ENCODE assay signal across 20 cellular contexts in genomic region chr18:50090370-50091312, GRCh38.
"Had no signal": no experiment of that assay in that cellular context is flagged by ENCODE, and none has a peak within 500 bp of the region (broad histone marks: within the 10 kb centered on the region; RNA-seq: fewer than 3 reads in every experiment).

No MANE protein-coding gene starts in this region.

- H3K4me1 Mint-ChIP-seq: immature natural killer cell, naive B cell had no signal

- H3K9me3 Mint-ChIP-seq: activated naive CD4-positive, alpha-beta T cell treated with anti-CD3 and anti-CD28 coated beads, Interleukin-2, amount 50 U/mL, for 72 hours; immature natural killer cell; T-helper 2 cell treated with Interferon-gamma antibody and Interleukin-4, amounts not matched to agents 5 μg/mL and 100 μg/mL, for 36 hours had no signal

- H3K36me3 ChIP-seq: left lung, prostate gland, spleen, WERI-Rb-1 had no signal

- H3K4me3 ChIP-seq: hepatocyte, left lung, prostate gland, spleen had no signal

- H3K9me3 ChIP-seq: left lung, prostate gland, spleen had no signal

- DNase-seq: activated CD4-positive, alpha-beta T cell treated with anti-CD3 and anti-CD28 coated beads for 1 hour; activated gamma-delta T cell treated with Interleukin-2 at 50 U/mL for 16 hours; activated T-cell treated with anti-CD3 and anti-CD28 coated beads, Interleukin-2, amount 50 U/mL, for 1 hour; aorta; central memory CD4-positive, alpha-beta T cell; effector memory CD4-positive, alpha-beta T cell; glutamatergic neuron; immature natural killer cell; left lung; naive B cell; spleen; stimulated activated CD4-positive, alpha-beta T cell treated with anti-CD3 and anti-CD28 coated beads, Interleukin-4, amount 100 ng/mL, for 1 hour; stimulated activated naive CD4-positive, alpha-beta T cell; T-cell; WERI-Rb-1 had no signal

- H3K4me1 ChIP-seq: left lung, prostate gland, spleen had no signal

- H3K27ac ChIP-seq: hepatocyte, left lung, prostate gland, spleen had no signal

- H3K4me3 Mint-ChIP-seq: immature natural killer cell; naive B cell; T-cell; T-helper 2 cell treated with Interferon-gamma antibody and Interleukin-4, amounts not matched to agents 5 μg/mL and 100 μg/mL, for 36 hours had no signal

- H3K27ac Mint-ChIP-seq: activated naive CD4-positive, alpha-beta T cell treated with anti-CD3 and anti-CD28 coated beads, Interleukin-2, amount 50 U/mL, for 72 hours; immature natural killer cell; naive B cell; T-cell; T-helper 2 cell treated with Interferon-gamma antibody and Interleukin-4, amounts not matched to agents 5 μg/mL and 100 μg/mL, for 36 hours had no signal

- H3K27me3 ChIP-seq: hepatocyte had no signal

- H3K36me3 Mint-ChIP-seq: activated naive CD4-positive, alpha-beta T cell treated with anti-CD3 and anti-CD28 coated beads, Interleukin-2, amount 50 U/mL, for 72 hours; immature natural killer cell; naive B cell; T-cell had no signal

- H3K4me2 ChIP-seq: hepatocyte had no signal

- ATAC-seq: activated naive CD4-positive, alpha-beta T cell treated with anti-CD3 and anti-CD28 coated beads, Interleukin-2, amount 50 U/mL, for 72 hours; esophagus mucosa; left lung; T-cell had no signal

- H2AFZ ChIP-seq: hepatocyte had no signal
